Comparison of ENCODE assay signal across 9 cellular contexts in genomic region chr1:143974416-143974815, GRCh38. TPM values are rescaled to one million over a fixed set of nuclear protein-coding genes. Genes with fewer than 3 reads are reported as not detected.
DNase-seq lines count a peak whose midpoint lies in the region; TF ChIP-seq lines count a peak whose summit lies in the region.
"Not testable (repeated sequence)": the region's sequence is repeated elsewhere in the genome, so short reads cannot be mapped to it uniquely, and the experiment has no call there.
"Had no signal": no experiment of that assay in that cellular context is flagged by ENCODE, and none has a peak within 500 bp of the region (broad histone marks: within the 10 kb centered on the region; RNA-seq: fewer than 3 reads in every experiment).

No MANE protein-coding gene starts in this region.

- not testable (repeated sequence) for H3K4me1 ChIP-seq in H9 (ENCODE audit: insufficient read depth, low read length); left ventricle myocardium inferior

- H3K36me3 Mint-ChIP-seq in H9 (ENCODE audit: insufficient read depth in 1 of 3, low read depth in 3 of 3); activated naive CD8-positive, alpha-beta T cell; mesothelial cell of epicardium: not testable (repeated sequence)

- intact Hi-C loops in dorsolateral prefrontal cortex (cut with DNase I); left ventricle myocardium inferior (cut with micrococcal nuclease): not testable (repeated sequence)

- H2BK5ac ChIP-seq in H9 (ENCODE audit: insufficient read length, low read length) = not testable (repeated sequence)

- not testable (repeated sequence) for H3K56ac ChIP-seq in H9 (ENCODE audit: insufficient read length, low read depth, low read length)

- H3K23ac ChIP-seq in H9 (ENCODE audit: insufficient read length, low read depth, low read length) = not testable (repeated sequence)

- not testable (repeated sequence) for H3K79me1 ChIP-seq in H9 (ENCODE audit: insufficient read depth, low read depth, low read length, poor library complexity, severe bottlenecking)

- H3K9ac ChIP-seq in H9 (ENCODE audit: extremely low read depth, insufficient read length, low read length) = not testable (repeated sequence)

- not testable (repeated sequence) for H3K4me2 ChIP-seq in H9 (ENCODE audit: insufficient read depth, insufficient read length, low read length)

- H3K4me3 ChIP-seq in dorsolateral prefrontal cortex (peak overlapping the region in 31 of 59 donors; percentile 19 to 66 (median 47)), left ventricle myocardium inferior (peak overlapping the region; percentile 60), skeletal muscle cell (ENCODE audit: low read depth, low read length) (peak overlapping the region; percentile 43)

- H3K27me3 ChIP-seq in H9 (ENCODE audit: insufficient read depth, low read length); dorsolateral prefrontal cortex; left ventricle myocardium inferior (ENCODE audit: low read depth): not testable (repeated sequence)

- H3K27ac ChIP-seq in H9 (ENCODE audit: insufficient read length, low read depth, low read length) = not testable (repeated sequence)
- H3K27ac ChIP-seq in dorsolateral prefrontal cortex (peak overlapping the region in 1 of 59 donors; percentile 69), left ventricle myocardium inferior (replicated peaks) (peak overlapping the region; percentile 69)

- in situ Hi-C loops in ACHN (cut with HindIII; ENCODE audit: low pct_ligation_motif_present, low pct_unique_long_range_greater_than_20kb, low sequenced_read_pairs) = not testable (repeated sequence)

- H3K79me2 ChIP-seq in H9 (ENCODE audit: insufficient read depth, low read length) = not testable (repeated sequence)

- not testable (repeated sequence) for H3K36me3 ChIP-seq in left ventricle myocardium inferior

- not testable (repeated sequence) for H3K23me2 ChIP-seq in H9 (ENCODE audit: insufficient read length, low read depth, low read length, poor library complexity, severe bottlenecking)

- H4K8ac ChIP-seq in H9 (replicated peaks; ENCODE audit: insufficient read length, low read depth, low read length) = not testable (repeated sequence)

- DNase-seq in ACHN (peak; percentile 5), H9 (peak; percentile 20), SK-N-DZ (ENCODE audit: low spot score) (peak; percentile 0), dorsolateral prefrontal cortex (peak in 2 of 10 donors; percentile 2 to 7), left ventricle myocardium inferior (peak; percentile 18), mesothelial cell of epicardium (ENCODE audit: low spot score in 2 of 2, unreplicated experiment in 2 of 2) (peak in 1 of 2 experiments; percentile 38)
- not testable (repeated sequence) for DNase-seq in skeletal muscle cell (ENCODE audit: low read depth)

- H3K4ac ChIP-seq in H9 (ENCODE audit: low read depth, low read length) = not testable (repeated sequence)

- H4K91ac ChIP-seq in H9 (ENCODE audit: insufficient read length, low read depth, low read length) = not testable (repeated sequence)

- H3K4me1 Mint-ChIP-seq in H9; activated naive CD8-positive, alpha-beta T cell (ENCODE audit: low read depth); mesothelial cell of epicardium: not testable (repeated sequence)

- H4K20me1 ChIP-seq in H9 (ENCODE audit: control insufficient read depth, insufficient read depth, insufficient read length) = not testable (repeated sequence)

- H2AK5ac ChIP-seq in H9 (ENCODE audit: insufficient read length, low read length) = not testable (repeated sequence)

- H3T11ph ChIP-seq in H9 (ENCODE audit: low read length) = not testable (repeated sequence)

- H2BK120ac ChIP-seq in H9 (ENCODE audit: low read depth, low read length, poor library complexity, severe bottlenecking) = not testable (repeated sequence)

- H3K4me3 Mint-ChIP-seq in H9 (peak overlapping the region; percentile 71 to 87), mesothelial cell of epicardium (peak overlapping the region; percentile 74)
- peak overlapping the region; percentile 57 for H3K4me3 Mint-ChIP-seq in activated naive CD8-positive, alpha-beta T cell

- not testable (repeated sequence) for TF ChIP-seq CTCF in H9 (conservative IDR thresholded peaks at IDR 0.05); dorsolateral prefrontal cortex (IDR thresholded peaks at IDR 0.05 in 54 of 56, conservative IDR thresholded peaks at IDR 0.05 in 2 of 56; ENCODE audit: low read depth in 1 of 56, partially characterized antibody in 56 of 56); left ventricle myocardium inferior (IDR thresholded peaks at IDR 0.05; ENCODE audit: borderline replicate concordance); mesothelial cell of epicardium (IDR thresholded peaks at IDR 0.05; ENCODE audit: unreplicated experiment)

- H4K5ac ChIP-seq in H9 (ENCODE audit: insufficient read length, low read depth, low read length) = not testable (repeated sequence)

- H3K9me3 Mint-ChIP-seq in H9; activated naive CD8-positive, alpha-beta T cell (ENCODE audit: low read depth); mesothelial cell of epicardium: not testable (repeated sequence)

- not testable (repeated sequence) for H3K18ac ChIP-seq in H9 (ENCODE audit: insufficient read length, low read depth, low read length)

- not testable (repeated sequence) for H2BK15ac ChIP-seq in H9 (ENCODE audit: low read depth, low read length)

- H3K27me3 Mint-ChIP-seq in H9 (ENCODE audit: low read depth); activated naive CD8-positive, alpha-beta T cell; mesothelial cell of epicardium (ENCODE audit: low read depth): not testable (repeated sequence)

- H3K14ac ChIP-seq in H9 (ENCODE audit: insufficient read depth, low read length) = not testable (repeated sequence)

- not testable (repeated sequence) for H2AFZ ChIP-seq in H9 (ENCODE audit: low read length)

- WGBS in H9 (ENCODE audit: extremely low coverage, insufficient read length, low lambda C conversion rate) = no CpG with 5 or more reads among the region's 31 CpGs

- H2BK20ac ChIP-seq in H9 (ENCODE audit: low read depth, low read length, poor library complexity, severe bottlenecking) = not testable (repeated sequence)

- not testable (repeated sequence) for H3K9me3 ChIP-seq in H9 (ENCODE audit: control insufficient read depth, low read depth, low read length); left ventricle myocardium inferior (replicated peaks)

- not testable (repeated sequence) for H2BK12ac ChIP-seq in H9 (ENCODE audit: insufficient read length, low read depth, low read length)

- not testable (repeated sequence) for H3K27ac Mint-ChIP-seq in H9; activated naive CD8-positive, alpha-beta T cell; mesothelial cell of epicardium

RNA-seq across cellular contexts. Expression of gene FAM72C, which starts 2.6 kb away (rescaled TPM):
- 3.5 and 6.0 TPM in 2 replicates for total RNA-seq in H9 (2021)
- polyA plus RNA-seq in SK-N-DZ (2014; cell fraction: cytosol; rRNA removed) = 12.7 and 18.2 TPM in 2 replicates
- 6.7 and 11.0 TPM in 2 replicates for polyA plus RNA-seq in SK-N-DZ (2014; cell fraction: nucleus; rRNA removed)
- 1 to 10 TPM in 3 of 120 experiments, under 1 TPM in 53, not detected in 64; 0.18 to 1.7 (median 0.56) TPM for total RNA-seq in dorsolateral prefrontal cortex
- not detected for total RNA-seq in left ventricle myocardium inferior
- total RNA-seq in mesothelial cell of epicardium = 1.4 to 2.0 TPM (median 1.7 TPM) in 3 replicates
- total RNA-seq: thoracic aorta had no signal
